ENCODE assay signal across 8 cellular contexts in genomic region chr7:91264083-91264923, GRCh38. TPM values are rescaled to one million over a fixed set of nuclear protein-coding genes. Genes with fewer than 3 reads are reported as not detected.
DNase-seq lines count a peak whose midpoint lies in the region; ATAC-seq, FAIRE-seq and TF ChIP-seq lines count a peak whose summit lies in the region.

Gene FZD1 (plus strand): TSS chr7:91264433. CDS start chr7:91264881, 448 bp downstream.

- H3K4me1 ChIP-seq in Karpas-422 (ENCODE audit: low read length) (peaks cover 55% of the 10 kb centered on the region), Panc1 (ENCODE audit: control insufficient read depth, insufficient read depth, low read length) (no peaks in the 10 kb centered on the region), cardiac muscle cell (ENCODE audit: low read depth) (peaks cover 10% of the 10 kb centered on the region), osteoblast (ENCODE audit: insufficient read depth, low read length) (peaks cover 6% of the 10 kb centered on the region)

- POLR2A ChIA-PET in Panc1 (lab: Charles Lee), result interaction anchor here (0.5 kb wide), 1 partner anchor 783 kb away, joined by 4 read pairs; no protein-coding TSS in a partner anchor

- no peaks in the 10 kb centered on the region for H3K9me3 Mint-ChIP-seq in activated naive CD8-positive, alpha-beta T cell treated with anti-CD3 and anti-CD28 coated beads, Interleukin-2, amount 50 U/mL, for 24 hours

- H3K4me3 Mint-ChIP-seq in activated naive CD8-positive, alpha-beta T cell treated with anti-CD3 and anti-CD28 coated beads, Interleukin-2, amount 50 U/mL, for 24 hours, result peak within 1 kb of the TSS; percentile 78

- BruUV-seq in Panc1 (replicated peaks; lab: Mats Ljungman, UMichigan), result no TSS peak

- H3K4me2 ChIP-seq in Karpas-422 (ENCODE audit: low read depth, low read length, poor library complexity, severe bottlenecking), result peak within 1 kb of the TSS; percentile 99
- peak within 1 kb of the TSS; percentile 95 for H3K4me2 ChIP-seq in osteoblast (ENCODE audit: insufficient read depth, low read length)

- intact Hi-C loops in Panc1 (cut with micrococcal nuclease; ENCODE audit: unreplicated experiment), result no loop called here

- no peaks in the 10 kb centered on the region; the same call in 1 of the 2 replicates for H3K36me3 ChIP-seq in Karpas-422 (ENCODE audit: insufficient read depth, low read length)
- no peaks in the 10 kb centered on the region for H3K36me3 ChIP-seq in Panc1 (ENCODE audit: control insufficient read depth, insufficient read depth, low read length)
- no peaks in the 10 kb centered on the region for H3K36me3 ChIP-seq in cardiac muscle cell
- no peaks in the 10 kb centered on the region for H3K36me3 ChIP-seq in osteoblast (ENCODE audit: insufficient read depth, low read length)

- H3K27ac ChIP-seq in Karpas-422 (ENCODE audit: low read length) (0 out of 2 replicates have a peak within 1 kb of the TSS, but pooled peaks have one; percentile 43), Panc1 (ENCODE audit: low read length) (0 out of 2 replicates have a peak within 1 kb of the TSS, but pooled peaks have one; percentile 29), cardiac muscle cell (peak within 1 kb of the TSS; percentile 89), osteoblast (ENCODE audit: low read depth, low read length) (peak within 1 kb of the TSS; percentile 79)

- no peaks in the 10 kb centered on the region for H3K9me2 ChIP-seq in Karpas-422 (replicated peaks; ENCODE audit: insufficient read depth, low read length)

- H3K9ac ChIP-seq in Karpas-422 (ENCODE audit: low read length), result peak within 1 kb of the TSS; percentile 83

- peaks cover 13% of the 10 kb centered on the region for H3K4me1 Mint-ChIP-seq in activated naive CD8-positive, alpha-beta T cell treated with anti-CD3 and anti-CD28 coated beads, Interleukin-2, amount 50 U/mL, for 24 hours

- H3K27me3 ChIP-seq in Karpas-422 (ENCODE audit: low read length) (no peaks in the 10 kb centered on the region), Panc1 (ENCODE audit: control insufficient read depth, insufficient read depth, low read length) (peaks cover 16% of the 10 kb centered on the region), cardiac muscle cell (peaks cover 69% of the 10 kb centered on the region), osteoblast (ENCODE audit: insufficient read depth, low read length) (no peaks in the 10 kb centered on the region)

- FAIRE-seq in H54 (lab: Jason Lieb, UNC), result peak; percentile 50

- CTCF ChIA-PET in Panc1 (lab: Charles Lee), result interaction anchor here (0.9 kb wide), 1 partner anchor 94 kb away, joined by 4 read pairs; no protein-coding TSS in a partner anchor

- DNase-seq in GF-D8 (lab: John Stamatoyannopoulos, UW) (peak; percentile 91), H54 (ENCODE audit: insufficient read length, low spot score) (peak; percentile 82), Karpas-422 (peak; percentile 98), Panc1 (ENCODE audit: low read depth, low spot score) (peak; percentile 85), cardiac muscle cell (ENCODE audit: low read depth in 1 of 2, low spot score in 1 of 2) (peak; percentile 98 to 99), osteoblast (ENCODE audit: insufficient read length, low spot score, missing footprints) (peak; percentile 99), ureter (ENCODE audit: low spot score) (peak; percentile 98)
- peak; percentile 69 for DNase-seq in activated naive CD8-positive, alpha-beta T cell treated with anti-CD3 and anti-CD28 coated beads, Interleukin-2, amount 50 U/mL, for 24 hours

- H3K9me3 ChIP-seq in Karpas-422 (ENCODE audit: low read length) (no peaks in the 10 kb centered on the region), Panc1 (ENCODE audit: control insufficient read depth, insufficient read depth, low read depth, low read length) (no peaks in the 10 kb centered on the region), cardiac muscle cell (ENCODE audit: low read depth) (no peaks in the 10 kb centered on the region), osteoblast (ENCODE audit: low read depth, low read length) (no peaks in the 10 kb centered on the region)

- H3K27me3 Mint-ChIP-seq in activated naive CD8-positive, alpha-beta T cell treated with anti-CD3 and anti-CD28 coated beads, Interleukin-2, amount 50 U/mL, for 24 hours, result peaks cover 54% of the 10 kb centered on the region

- peak within 1 kb of the TSS; percentile 79 for H3K4me3 ChIP-seq in Karpas-422 (ENCODE audit: low read length)
- peak within 1 kb of the TSS; percentile 64 to 85 for H3K4me3 ChIP-seq in Panc1 (ENCODE audit: low read depth in 2 of 2, low read length in 2 of 2)
- H3K4me3 ChIP-seq in cardiac muscle cell, result peak within 1 kb of the TSS; percentile 69
- H3K4me3 ChIP-seq in osteoblast (ENCODE audit: insufficient read depth, low read length), result peak within 1 kb of the TSS; percentile 81

- H4K20me1 ChIP-seq in Karpas-422 (ENCODE audit: insufficient read depth, low read depth, low read length) (peaks cover 28% of the 10 kb centered on the region), osteoblast (ENCODE audit: insufficient read depth, low read length) (peaks cover 6% of the 10 kb centered on the region)

- peak within 1 kb of the TSS; percentile 61 for H2AFZ ChIP-seq in Karpas-422 (ENCODE audit: low read length)
- peak within 1 kb of the TSS; percentile 91 for H2AFZ ChIP-seq in osteoblast (ENCODE audit: low read length)

- H3K79me2 ChIP-seq in Karpas-422 (ENCODE audit: low read length) (peaks cover 9% of the 10 kb centered on the region), osteoblast (ENCODE audit: insufficient read depth, low read length) (peaks cover 21% of the 10 kb centered on the region)

- no peaks in the 10 kb centered on the region for H3K36me3 Mint-ChIP-seq in activated naive CD8-positive, alpha-beta T cell treated with anti-CD3 and anti-CD28 coated beads, Interleukin-2, amount 50 U/mL, for 24 hours (ENCODE audit: low read depth)

- TF ChIP-seq CTCF in Panc1 (IDR thresholded peaks at IDR 0.05) (no peak), cardiac muscle cell (IDR thresholded peaks at IDR 0.05; ENCODE audit: low read depth, low read length) (no peak), osteoblast (IDR thresholded peaks at IDR 0.05; ENCODE audit: extremely low read depth, low read depth, low read length) (no peak)

- no peak within 1 kb of the TSS for H3K27ac Mint-ChIP-seq in activated naive CD8-positive, alpha-beta T cell treated with anti-CD3 and anti-CD28 coated beads, Interleukin-2, amount 50 U/mL, for 24 hours

- ATAC-seq in Panc1, result peak; percentile 95
- peak; percentile 86 for ATAC-seq in activated naive CD8-positive, alpha-beta T cell treated with anti-CD3 and anti-CD28 coated beads, Interleukin-2, amount 50 U/mL, for 24 hours

- TF ChIP-seq POLR2A in H54 (IDR thresholded peaks at IDR 0.05; ENCODE audit: low read depth, low read length), result peak; percentile 83

- in situ Hi-C loops in Panc1 (cut with HindIII; ENCODE audit: low pct_unique_long_range_greater_than_20kb, low sequenced_read_pairs), result no loop called here

RNA-seq across cellular contexts. Expression of gene FZD1, which starts in this region (rescaled TPM):
- total RNA-seq in Karpas-422 (2014; rRNA removed; shearing (Covaris generic); ENCODE audit: low replicate concordance), result 7.9 and 10.0 TPM in 2 replicates
- total RNA-seq in Panc1 (2021; ENCODE audit: unreplicated experiment) (1.8 TPM), cardiac muscle cell (14.9 and 19.0 TPM in 2 replicates), osteoblast (40.5 and 45.4 TPM in 2 replicates), ureter (20.7 TPM)
- 1.4 TPM for polyA plus RNA-seq in Panc1 (2012; ENCODE audit: insufficient read length)
- polyA plus RNA-seq in cardiac muscle cell, result 11.2 and 14.2 TPM in 2 replicates

Comparison
In these comparisons a context has a peak if more than half of its experiments do, and no peak if none do; other contexts are left out.
1. Peak in every context shown above with its lines: DNase-seq, ATAC-seq, H3K4me3 ChIP-seq and H3K27ac ChIP-seq.
2. H3K27ac ChIP-seq: peak in every context shown above with its lines; median percentile 89 in cardiac muscle cell; 79 in osteoblast; 43 in Karpas-422; 29 in Panc1.